Comparison of ENCODE assay signal across 11 cellular contexts in the genomic region with DNA sequence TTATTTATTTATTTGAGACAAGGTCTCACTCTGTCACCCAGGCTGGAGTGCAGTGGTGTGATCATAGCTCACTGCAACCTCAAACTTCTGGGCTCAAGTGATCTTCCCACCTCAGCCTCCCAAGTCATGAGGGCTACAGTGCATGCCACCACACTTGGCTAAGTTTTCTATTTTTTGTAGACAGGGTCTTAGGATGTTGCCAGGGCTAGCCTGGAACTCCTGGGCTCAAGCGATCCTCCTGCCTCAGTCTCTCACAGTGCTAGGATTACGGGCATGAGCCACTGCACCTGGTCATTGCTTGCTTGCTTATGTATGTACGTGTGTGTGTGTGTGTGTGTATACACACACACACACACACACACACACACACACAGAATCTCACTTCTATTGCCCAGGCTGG. TPM values are rescaled to one million over a fixed set of nuclear protein-coding genes. Genes with fewer than 3 reads are reported as not detected.
DNase-seq lines count a peak whose midpoint lies in the region; ATAC-seq, FAIRE-seq and TF ChIP-seq lines count a peak whose summit lies in the region.
"Not testable (repeated sequence)": the region's sequence is repeated elsewhere in the genome, so short reads cannot be mapped to it uniquely, and the experiment has no call there.
"Had no signal": no experiment of that assay in that cellular context is flagged by ENCODE, and none has a peak within 500 bp of the region (broad histone marks: within the 10 kb centered on the region; RNA-seq: fewer than 3 reads in every experiment).

No MANE protein-coding gene starts in this region.

- FAIRE-seq in A549 (lab: Jason Lieb, UNC): not testable (repeated sequence)

- peak overlapping the region; percentile 93 to 100 for H3K27ac ChIP-seq in A549
- not testable (repeated sequence) for H3K27ac ChIP-seq in HEK293 (ENCODE audit: extremely low read depth, low read depth, low read length)
- peak overlapping the region; percentile 58 to 97 (median 93) for H3K27ac ChIP-seq in adrenal gland
- H3K27ac ChIP-seq in left ventricle myocardium inferior (replicated peaks): peak overlapping the region; percentile 96
- peak overlapping the region; percentile 97 to 99 (median 98) for H3K27ac ChIP-seq in gastrocnemius medialis
- H3K27ac ChIP-seq in thymus (ENCODE audit: low read depth): peak overlapping the region; percentile 26

- POLR2A ChIA-PET in A549 (lab: Yijun Ruan, JAX): interaction anchor here (1.0 to 4.1 kb wide), 4 partner anchors 26 to 57 kb away, joined by 5 to 30 read pairs (median 10); partner anchors contain the start of genes RNU4-1, RNU4-2 and RPLP0
- POLR2A ChIA-PET in HEK293 (lab: Yijun Ruan, JAX): interaction anchor here (0.6 to 2.4 kb wide), 4 partner anchors 7 to 60 kb away, joined by 4 to 9 read pairs (median 8); partner anchors contain the start of genes RNU4-2 and RPLP0

- intact Hi-C loops in adrenal gland (cut with DNase I); left ventricle myocardium inferior (cut with micrococcal nuclease); gastrocnemius medialis (cut with DNase I; ENCODE audit: low total_unique reads): not testable (repeated sequence)

- peak overlapping the region; percentile 57 to 65 for H3K4me3 Mint-ChIP-seq in effector memory CD8-positive, alpha-beta T cell

- not testable (repeated sequence) for H3K27me3 ChIP-seq in adrenal gland; left ventricle myocardium inferior (ENCODE audit: low read depth); gastrocnemius medialis; thymus (ENCODE audit: control insufficient read depth, insufficient read depth)

- DNase-seq in A549 (ENCODE audit: low read depth in 1 of 2, low spot score in 1 of 2); adrenal gland; effector memory CD8-positive, alpha-beta T cell; left ventricle myocardium inferior; gastrocnemius medialis: not testable (repeated sequence)
- peak; percentile 67 for DNase-seq in myocyte (ENCODE audit: low read depth)

- in situ Hi-C loops in gastrocnemius medialis (cut with MboI; ENCODE audit: low sequenced_read_pairs in 4 of 4): not testable (repeated sequence)

- not testable (repeated sequence) for TF ChIP-seq POLR2A in A549 (IDR thresholded peaks at IDR 0.05; ENCODE audit: low read length); adrenal gland (IDR thresholded peaks at IDR 0.05); gastrocnemius medialis (IDR thresholded peaks at IDR 0.05)

- TF ChIP-seq CTCF in A549 (IDR thresholded peaks at IDR 0.05); HEK293 (tag by site-specific recombination; IDR thresholded peaks at IDR 0.05); adrenal gland (IDR thresholded peaks at IDR 0.05); left ventricle myocardium inferior (IDR thresholded peaks at IDR 0.05; ENCODE audit: borderline replicate concordance); gastrocnemius medialis (IDR thresholded peaks at IDR 0.05 in 4 of 5, conservative IDR thresholded peaks at IDR 0.05 in 1 of 5): not testable (repeated sequence)

- peaks cover 40% of the 10 kb centered on the region for H3K36me3 Mint-ChIP-seq in effector memory CD8-positive, alpha-beta T cell (ENCODE audit: insufficient read depth)

- TF ChIP-seq EP300 in A549 (IDR thresholded peaks at IDR 0.05): not testable (repeated sequence)

- WGBS in A549 (ENCODE audit: missing lambda C conversion rate): 90% methylated on average over 3 of the region's 3 CpGs
- WGBS in adrenal gland, 4 donors: 83 to 93% (median 89%) methylated on average over 3 of the region's 3 CpGs
- WGBS in thymus: 97% methylated on average over 3 of the region's 3 CpGs

- H3K4me2 ChIP-seq in A549: peak overlapping the region; percentile 75

- not testable (repeated sequence) for H3K36me3 ChIP-seq in HEK293 (ENCODE audit: control insufficient read depth in 2 of 2, insufficient read depth in 1 of 2, low read length in 2 of 2); adrenal gland (replicated peaks in 1 of 2); left ventricle myocardium inferior; gastrocnemius medialis; thymus (ENCODE audit: control insufficient read depth, insufficient read depth)

- not testable (repeated sequence) for H3K27me3 Mint-ChIP-seq in effector memory CD8-positive, alpha-beta T cell

- not testable (repeated sequence) for ATAC-seq in A549; effector memory CD8-positive, alpha-beta T cell (replicated peaks); gastrocnemius medialis

- CTCF ChIA-PET in A549 (lab: Yijun Ruan, JAX) (interaction anchor here (2.3 to 43.7 kb wide), 4 partner anchors 12 to 54 kb away, joined by 7 to 1367 read pairs (median 332); partner anchors contain the start of genes PXN, RNU4-2 and RPLP0), HEK293 (lab: Yijun Ruan, JAX) (interaction anchor here (0.6 to 9.3 kb wide), 7 partner anchors 7 to 34 kb away, joined by 3 to 132 read pairs (median 18); partner anchors contain the start of gene PXN)

- peaks cover 78 to 82% of the 10 kb centered on the region in 2 donors for H3K4me1 Mint-ChIP-seq in effector memory CD8-positive, alpha-beta T cell (ENCODE audit: low read depth in 2 of 2)

- TF ChIP-seq RAD21 in A549 (conservative IDR thresholded peaks at IDR 0.05 in 1 of 2, IDR thresholded peaks at IDR 0.05 in 1 of 2): not testable (repeated sequence)

- H3K27ac Mint-ChIP-seq in effector memory CD8-positive, alpha-beta T cell: peak overlapping the region in 1 of 2 donors; percentile 19

- H3K9me3 ChIP-seq in A549; HEK293 (ENCODE audit: control insufficient read depth, insufficient read depth, low read depth, low read length); adrenal gland (replicated peaks in 1 of 3); left ventricle myocardium inferior (replicated peaks); gastrocnemius medialis; thymus (ENCODE audit: control insufficient read depth): not testable (repeated sequence)

- H3K4me1 ChIP-seq in A549 (peaks cover 98% of the 10 kb centered on the region), HEK293 (ENCODE audit: control insufficient read depth, insufficient read depth, low read length) (peaks cover 18% of the 10 kb centered on the region), adrenal gland (replicated peaks in 1 of 2) (peaks cover 75 to 99% of the 10 kb centered on the region in 2 donors), left ventricle myocardium inferior (peaks cover 100% of the 10 kb centered on the region), gastrocnemius medialis (peaks cover 100% of the 10 kb centered on the region in 2 donors)
- H3K4me1 ChIP-seq in thymus (ENCODE audit: control insufficient read depth, insufficient read depth, low read length): not testable (repeated sequence)

- H3K4me3 ChIP-seq in A549: peak overlapping the region; percentile 24; the same call in 2 of the 3 replicates
- not testable (repeated sequence) for H3K4me3 ChIP-seq in HEK293 (ENCODE audit: low read depth, low read length); adrenal gland; left ventricle myocardium inferior; gastrocnemius medialis; thymus (ENCODE audit: low read length)

- not testable (repeated sequence) for H3K9me3 Mint-ChIP-seq in effector memory CD8-positive, alpha-beta T cell

RNA-seq across cellular contexts. Expression of gene PXN, which starts 28.7 kb away (rescaled TPM):
- 40.1 and 62.8 TPM in 2 replicates for polyA plus RNA-seq in A549 (2011; rRNA removed)
- polyA plus RNA-seq in A549 (2012; cell fraction: cytosol; rRNA removed): 67.2 and 97.2 TPM in 2 replicates
- polyA plus RNA-seq in A549 (2012; cell fraction: nucleus; rRNA removed): 165 and 170 TPM in 2 replicates
- polyA plus RNA-seq in A549 (2017; fragmentation: RNase III; extraction: RNeasy Plus Mini Kit Qiagen cat#74134 plus additional on column Dnase treatment): 97.0 to 102 TPM (median 98.6 TPM) in 3 replicates
- 44.1 and 64.3 TPM in 2 replicates for polyA minus RNA-seq in A549 (2011; rRNA and poly(A)+ RNA removed)
- total RNA-seq in adrenal gland: 100 to 1,000 TPM in 4 of 8 donors, 10 to 100 TPM in 4; 45.3 to 156 (median 85.7) TPM
- polyA plus RNA-seq in adrenal gland: 100 to 1,000 TPM in 2 of 3 donors, 10 to 100 TPM in 1; 79.9 to 142 (median 123) TPM
- 59.8 TPM for total RNA-seq in left ventricle myocardium inferior
- total RNA-seq in myocyte: 98.8 and 128 TPM in 2 replicates
- 226 TPM for polyA plus RNA-seq in myocyte (2012)
- total RNA-seq in gastrocnemius medialis: 100 to 1,000 TPM in 1 of 4 donors, 10 to 100 TPM in 3; 48.8 to 102 (median 77.9) TPM
- polyA plus RNA-seq in thymus: 112 TPM

RNA-seq across cellular contexts. Expression of gene RPLP0, which starts 35.9 kb away (rescaled TPM):
- polyA plus RNA-seq in A549 (2011; rRNA removed) (5,441 and 7,182 TPM in 2 replicates), A549 (2017; fragmentation: RNase III; extraction: RNeasy Plus Mini Kit Qiagen cat#74134 plus additional on column Dnase treatment) (3,449 to 3,524 TPM (median 3,456 TPM) in 3 replicates), adrenal gland (1,000 to 10,000 TPM; 1,257 to 2,060 (median 2,032) TPM), thymus (2,741 TPM)
- polyA plus RNA-seq in A549 (2012; cell fraction: cytosol; rRNA removed): 7,109 and 7,241 TPM in 2 replicates
- polyA plus RNA-seq in A549 (2012; cell fraction: nucleus; rRNA removed): 3,292 and 3,609 TPM in 2 replicates
- polyA minus RNA-seq in A549 (2011; rRNA and poly(A)+ RNA removed): 4,371 and 5,632 TPM in 2 replicates
- total RNA-seq in adrenal gland (1,000 to 10,000 TPM; 1,495 to 3,084 (median 1,728) TPM), left ventricle myocardium inferior (712 TPM), myocyte (2,822 and 3,245 TPM in 2 replicates), gastrocnemius medialis (1,000 to 10,000 TPM; 2,008 to 3,982 (median 3,189) TPM)
- polyA plus RNA-seq in myocyte (2012): 2,280 TPM

RNA-seq across cellular contexts. Expression of gene GCN1, which starts 42.3 kb away (rescaled TPM):
- polyA plus RNA-seq in A549 (2011; rRNA removed) (64.1 and 81.5 TPM in 2 replicates), A549 (2017; fragmentation: RNase III; extraction: RNeasy Plus Mini Kit Qiagen cat#74134 plus additional on column Dnase treatment) (43.2 to 50.8 TPM (median 45.8 TPM) in 3 replicates), adrenal gland (10 to 100 TPM; 22.0 to 31.3 (median 25.3) TPM), thymus (22.4 TPM)
- 72.5 and 73.2 TPM in 2 replicates for polyA plus RNA-seq in A549 (2012; cell fraction: cytosol; rRNA removed)
- 193 and 238 TPM in 2 replicates for polyA plus RNA-seq in A549 (2012; cell fraction: nucleus; rRNA removed)
- 224 and 252 TPM in 2 replicates for polyA minus RNA-seq in A549 (2011; rRNA and poly(A)+ RNA removed)
- total RNA-seq in adrenal gland (10 to 100 TPM; 42.4 to 98.5 (median 56.2) TPM), left ventricle myocardium inferior (36.0 TPM), myocyte (59.2 and 61.9 TPM in 2 replicates), gastrocnemius medialis (10 to 100 TPM; 58.2 to 99.7 (median 87.4) TPM)
- 54.0 TPM for polyA plus RNA-seq in myocyte (2012)

RNA-seq across cellular contexts. Expression of gene RNU4-2, which starts 54.9 kb away (rescaled TPM):
- under 0.01 TPM in 1 of 2 replicates, not detected in the other for polyA plus RNA-seq in A549 (2011; rRNA removed)
- polyA plus RNA-seq in A549 (2012; cell fraction: cytosol; rRNA removed): not detected in 2 replicates
- polyA plus RNA-seq in A549 (2012; cell fraction: nucleus; rRNA removed): not detected in 2 replicates
- not detected in 3 replicates for polyA plus RNA-seq in A549 (2017; fragmentation: RNase III; extraction: RNeasy Plus Mini Kit Qiagen cat#74134 plus additional on column Dnase treatment)
- under 0.01 TPM in 2 replicates for polyA minus RNA-seq in A549 (2011; rRNA and poly(A)+ RNA removed)
- total RNA-seq in adrenal gland: 1,000 to 10,000 TPM in 4 of 8 donors, under 1 TPM in 4; under 0.01 to 8,354 (median 2,408) TPM
- polyA plus RNA-seq in adrenal gland: not detected
- total RNA-seq in left ventricle myocardium inferior: 22,484 TPM
- total RNA-seq in myocyte: not detected in 2 replicates
- 45.7 TPM for polyA plus RNA-seq in myocyte (2012)
- under 1 TPM in 2 of 4 donors, not detected in 2; under 0.01 TPM for total RNA-seq in gastrocnemius medialis
- polyA plus RNA-seq in thymus: not detected
- polyA plus RNA-seq: adipose tissue had no signal

RNA-seq across cellular contexts. Expression of gene RNU4-1, which starts 56.2 kb away (rescaled TPM):
- polyA plus RNA-seq in A549 (2011; rRNA removed): not detected in 2 replicates
- polyA plus RNA-seq in A549 (2012; cell fraction: cytosol; rRNA removed): not detected in 2 replicates
- not detected in 2 replicates for polyA plus RNA-seq in A549 (2012; cell fraction: nucleus; rRNA removed)
- not detected in 3 replicates for polyA plus RNA-seq in A549 (2017; fragmentation: RNase III; extraction: RNeasy Plus Mini Kit Qiagen cat#74134 plus additional on column Dnase treatment)
- polyA minus RNA-seq in A549 (2011; rRNA and poly(A)+ RNA removed): under 0.01 TPM in 2 replicates
- 1,000 to 10,000 TPM in 4 of 8 donors, under 1 TPM in 3, not detected in 1; under 0.01 to 2,678 (median 1,544) TPM for total RNA-seq in adrenal gland
- not detected for polyA plus RNA-seq in adrenal gland
- 2,088 TPM for total RNA-seq in left ventricle myocardium inferior
- not detected in 2 replicates for total RNA-seq in myocyte
- not detected for polyA plus RNA-seq in myocyte (2012)
- under 1 TPM in 1 of 4 donors, not detected in 3; under 0.01 TPM for total RNA-seq in gastrocnemius medialis
- not detected for polyA plus RNA-seq in thymus
- total RNA-seq: thoracic aorta had no signal
- polyA plus RNA-seq: adipose tissue; CD8-positive, alpha-beta memory T cell had no signal
